8 cellular contexts compared by ENCODE assay signal in the genomic region with DNA sequence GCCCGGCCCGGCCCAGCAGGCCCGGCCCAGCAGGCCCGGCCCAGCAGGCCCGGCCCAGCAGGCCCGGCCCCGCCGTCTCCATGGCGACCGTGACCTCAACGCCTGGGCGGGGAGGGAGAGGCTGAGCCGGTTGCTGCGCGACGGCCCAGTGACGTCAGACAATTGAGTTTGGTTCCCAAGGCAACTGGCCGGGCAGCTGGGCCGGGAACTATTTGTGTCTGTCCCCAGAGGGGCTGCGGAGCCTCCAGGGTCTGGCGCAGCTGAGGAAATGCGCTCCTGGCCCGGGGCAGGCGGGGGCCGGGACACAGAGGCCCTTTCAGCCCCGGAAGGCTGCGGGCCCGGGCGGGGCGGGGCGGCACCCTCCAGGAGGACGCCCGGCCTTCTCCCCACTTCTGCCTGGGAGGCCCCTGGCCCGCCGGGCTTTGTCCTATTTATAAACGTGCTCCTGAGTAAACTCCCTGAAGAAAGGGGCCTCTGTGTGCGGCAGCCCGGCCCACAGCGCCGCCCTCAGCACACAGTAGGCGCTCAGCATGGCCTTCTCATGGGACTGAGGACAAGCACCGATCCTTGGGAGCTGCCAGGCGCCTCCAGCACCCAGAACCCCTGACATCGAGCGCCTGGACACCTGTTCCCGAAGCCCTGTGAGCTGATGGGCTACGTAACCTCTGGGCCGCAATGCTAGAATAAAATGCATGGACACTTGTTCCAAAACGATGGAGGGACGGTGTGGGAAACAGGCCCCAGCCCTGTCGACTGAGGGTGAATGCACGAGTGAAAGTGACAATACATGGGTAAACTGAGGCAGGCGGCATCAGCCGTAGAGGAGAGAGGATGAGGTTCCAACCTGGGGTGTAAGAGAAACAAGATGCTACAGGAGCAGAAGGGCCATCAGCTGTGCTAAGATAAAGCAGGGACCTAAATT. TPM values are rescaled to one million over a fixed set of nuclear protein-coding genes. Genes with fewer than 3 reads are reported as not detected.
DNase-seq lines count a peak whose midpoint lies in the region; ATAC-seq and TF ChIP-seq lines count a peak whose summit lies in the region.

No MANE protein-coding gene starts in this region.

- H3K36me3 Mint-ChIP-seq in T-helper 1 cell treated with Interleukin-12 subunit alpha and Interleukin-12 subunit beta and Interleukin-4 antibody, amounts not matched to agents 30 μg/mL and 1 μg/mL, for 36 hours (ENCODE audit: low read depth) = no peaks in the 10 kb centered on the region

- ATAC-seq in HG02763 (IDR thresholded peaks at IDR 0.05; ENCODE audit: unreplicated experiment) (peak; percentile 86), left ventricle myocardium superior (peak; percentile 92), psoas muscle (peak; percentile 88 to 93 (median 88))

- H3K36me3 ChIP-seq in psoas muscle (ENCODE audit: insufficient read depth in 1 of 2, low read depth in 1 of 2) (no peaks in the 10 kb centered on the region), urinary bladder (ENCODE audit: insufficient read depth) (no peaks in the 10 kb centered on the region)

- no peaks in the 10 kb centered on the region for H3K9me3 Mint-ChIP-seq in T-helper 1 cell treated with Interleukin-12 subunit alpha and Interleukin-12 subunit beta and Interleukin-4 antibody, amounts not matched to agents 30 μg/mL and 1 μg/mL, for 36 hours

- H3K27ac ChIP-seq in psoas muscle = peak overlapping the region; percentile 99
- peak overlapping the region; percentile 87 for H3K27ac ChIP-seq in urinary bladder (ENCODE audit: low read depth)

- peak overlapping the region; percentile 54 for H3K4me3 Mint-ChIP-seq in T-helper 1 cell treated with Interleukin-12 subunit alpha and Interleukin-12 subunit beta and Interleukin-4 antibody, amounts not matched to agents 30 μg/mL and 1 μg/mL, for 36 hours

- no peaks in the 10 kb centered on the region for H3K27me3 ChIP-seq in psoas muscle (ENCODE audit: insufficient read depth in 3 of 3, low read length in 2 of 3)

- H3K4me1 Mint-ChIP-seq in T-helper 1 cell treated with Interleukin-12 subunit alpha and Interleukin-12 subunit beta and Interleukin-4 antibody, amounts not matched to agents 30 μg/mL and 1 μg/mL, for 36 hours (ENCODE audit: low read depth) = peaks cover 15% of the 10 kb centered on the region

- peaks cover 3% of the 10 kb centered on the region for H3K27me3 Mint-ChIP-seq in T-helper 1 cell treated with Interleukin-12 subunit alpha and Interleukin-12 subunit beta and Interleukin-4 antibody, amounts not matched to agents 30 μg/mL and 1 μg/mL, for 36 hours (ENCODE audit: low read depth)

- H3K4me1 ChIP-seq in psoas muscle = peaks cover 25% of the 10 kb centered on the region
- no peaks in the 10 kb centered on the region for H3K4me1 ChIP-seq in urinary bladder (ENCODE audit: insufficient read depth)

- intact Hi-C loops in left ventricle myocardium superior (cut with micrococcal nuclease) (no loop called here), psoas muscle (cut with DNase I) (loop anchor here (5.0 kb wide), 2 partner anchors 43 to 88 kb away; no protein-coding TSS in a partner anchor)

- peak; percentile 91 for DNase-seq in NCI-H1436 treated with DMSO at 0.1 percent for 48 hours (lab: John Stamatoyannopoulos, UW)
- DNase-seq in amygdala (lab: John Stamatoyannopoulos, UW) = peak; percentile 51 to 100 (median 98)
- DNase-seq in left ventricle myocardium superior = peak; percentile 100
- DNase-seq in psoas muscle = peak; percentile 100

- H3K4me3 ChIP-seq in GM12875 (ENCODE audit: low read depth, low read length) (peak overlapping the region; percentile 48), psoas muscle (peak overlapping the region; percentile 78), urinary bladder (ENCODE audit: low read depth, low read length) (peak overlapping the region; percentile 29)

- no peak for TF ChIP-seq CTCF in GM12875 (IDR thresholded peaks at IDR 0.05; ENCODE audit: borderline replicate concordance, insufficient read depth, low read depth, low read length)
- no peak for TF ChIP-seq CTCF in psoas muscle (IDR thresholded peaks at IDR 0.05)

- WGBS in psoas muscle, 3 donors = 3 to 10% (median 4%) methylated on average over 42 to 52 of the region's 54 CpGs
- 15% methylated on average over 45 of the region's 54 CpGs for WGBS in urinary bladder

- no peaks in the 10 kb centered on the region for H3K9me3 ChIP-seq in psoas muscle

- peak overlapping the region; percentile 79 for H3K27ac Mint-ChIP-seq in T-helper 1 cell treated with Interleukin-12 subunit alpha and Interleukin-12 subunit beta and Interleukin-4 antibody, amounts not matched to agents 30 μg/mL and 1 μg/mL, for 36 hours

RNA-seq across cellular contexts. Expression of gene TEX44, which starts 12.3 kb away (rescaled TPM):
- total RNA-seq in left ventricle myocardium superior (not detected), psoas muscle (not detected), urinary bladder (not detected)
- polyA plus RNA-seq in psoas muscle (not detected), urinary bladder (not detected)

Comparison
In these comparisons a context has a peak if more than half of its experiments do, and no peak if none do; other contexts are left out.
1. Peak in every context shown above with its lines: DNase-seq, ATAC-seq, H3K4me3 ChIP-seq and H3K27ac ChIP-seq.